In the genomic region with DNA sequence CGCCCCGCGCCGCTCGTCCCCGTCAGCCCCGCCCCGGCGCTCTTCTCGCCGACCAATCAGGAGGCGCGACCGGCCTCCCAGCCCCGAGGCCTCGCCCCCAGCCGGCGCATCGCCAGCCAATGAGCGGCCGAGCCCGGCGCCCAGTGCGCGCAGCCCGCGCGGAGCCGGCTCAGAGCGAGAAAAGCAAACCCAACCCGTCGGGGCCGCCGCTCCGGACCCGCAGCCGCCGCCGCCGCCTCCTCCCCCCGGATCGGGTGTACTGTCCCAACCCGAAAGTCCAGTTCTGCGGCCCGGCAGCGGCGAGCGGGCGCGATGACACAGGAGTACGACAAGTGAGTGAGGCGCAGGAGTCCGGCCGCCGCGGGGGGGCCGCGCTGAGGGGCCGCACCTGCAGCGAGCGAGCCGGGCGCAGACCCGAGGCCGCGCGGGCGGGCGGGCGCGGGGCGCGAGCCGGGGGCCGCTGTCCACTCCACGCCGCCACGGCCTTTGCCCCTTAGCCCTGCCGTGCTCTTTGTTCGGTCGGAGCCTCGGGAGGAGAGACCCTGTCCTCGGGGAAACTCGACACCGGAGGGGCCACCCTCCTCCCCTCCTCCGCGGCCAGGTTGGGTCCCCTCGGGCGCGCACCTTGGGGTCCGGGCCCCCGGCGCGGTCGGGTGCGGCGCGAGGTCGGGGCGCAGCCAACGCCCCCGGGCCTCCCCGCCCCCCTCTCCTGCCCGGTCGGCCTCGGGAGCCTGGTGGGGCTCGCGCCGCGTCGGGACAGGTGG, we compare ENCODE assay signal across 8 cellular contexts. TPM values are rescaled to one million over a fixed set of nuclear protein-coding genes. Genes with fewer than 3 reads are reported as not detected.
DNase-seq lines count a peak whose midpoint lies in the region; ATAC-seq, FAIRE-seq and TF ChIP-seq lines count a peak whose summit lies in the region.

A gene with protein sequence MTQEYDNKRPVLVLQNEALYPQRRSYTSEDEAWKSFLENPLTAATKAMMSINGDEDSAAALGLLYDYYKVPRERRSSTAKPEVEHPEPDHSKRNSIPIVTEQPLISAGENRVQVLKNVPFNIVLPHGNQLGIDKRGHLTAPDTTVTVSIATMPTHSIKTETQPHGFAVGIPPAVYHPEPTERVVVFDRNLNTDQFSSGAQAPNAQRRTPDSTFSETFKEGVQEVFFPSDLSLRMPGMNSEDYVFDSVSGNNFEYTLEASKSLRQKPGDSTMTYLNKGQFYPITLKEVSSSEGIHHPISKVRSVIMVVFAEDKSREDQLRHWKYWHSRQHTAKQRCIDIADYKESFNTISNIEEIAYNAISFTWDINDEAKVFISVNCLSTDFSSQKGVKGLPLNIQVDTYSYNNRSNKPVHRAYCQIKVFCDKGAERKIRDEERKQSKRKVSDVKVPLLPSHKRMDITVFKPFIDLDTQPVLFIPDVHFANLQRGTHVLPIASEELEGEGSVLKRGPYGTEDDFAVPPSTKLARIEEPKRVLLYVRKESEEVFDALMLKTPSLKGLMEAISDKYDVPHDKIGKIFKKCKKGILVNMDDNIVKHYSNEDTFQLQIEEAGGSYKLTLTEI (plus strand): TSS at position 172 of the 764 bp plus-strand sequence. CDS start 141 bp downstream, at position 313.

- H3K27me3 ChIP-seq in AG04450 (ENCODE audit: control insufficient read depth, insufficient read depth, low read length) (peaks cover 28% of the 10 kb centered on the region), keratinocyte (ENCODE audit: control insufficient read depth, extremely low read depth, insufficient read depth, low read length) (no peaks in the 10 kb centered on the region)

- CTCF ChIA-PET in AG04450 (lab: Charles Lee) = no interaction called here

- POLR2A ChIA-PET in AG04450 (lab: Yijun Ruan, JAX) = no interaction called here

- peak within 1 kb of the TSS; percentile 72 for H2AFZ ChIP-seq in keratinocyte (ENCODE audit: control insufficient read depth, low read length)

- H3K4me1 ChIP-seq in keratinocyte (ENCODE audit: control insufficient read depth, extremely low read depth, insufficient read depth, low read length) = peaks cover 2% of the 10 kb centered on the region

- H3K9me3 ChIP-seq in AG04450 (ENCODE audit: control insufficient read depth, insufficient read depth, low read length) (no peaks in the 10 kb centered on the region; the same call in 1 of the 2 replicates), keratinocyte (ENCODE audit: control insufficient read depth, low read depth, low read length) (no peaks in the 10 kb centered on the region)

- no peaks in the 10 kb centered on the region for H3K36me3 ChIP-seq in keratinocyte (ENCODE audit: control insufficient read depth in 2 of 2, extremely low read depth in 1 of 2, insufficient read depth in 2 of 2, low read length in 2 of 2)

- no peak for TF ChIP-seq CTCF in AG04450 (IDR thresholded peaks at IDR 0.05; ENCODE audit: low read depth, low read length)
- TF ChIP-seq CTCF in keratinocyte (optimal IDR thresholded peaks at IDR 0.05 in 1 of 3, IDR thresholded peaks at IDR 0.05 in 1 of 3, conservative IDR thresholded peaks at IDR 0.05 in 1 of 3; ENCODE audit: extremely low read depth in 1 of 3, insufficient read depth in 2 of 3, low read length in 3 of 3) = no peak

- H4K20me1 ChIP-seq in keratinocyte (ENCODE audit: control insufficient read depth, extremely low read depth, insufficient read depth, low read length) = no peaks in the 10 kb centered on the region

- H3K79me2 ChIP-seq in keratinocyte (ENCODE audit: control insufficient read depth, insufficient read depth, low read length) = no peaks in the 10 kb centered on the region

- H3K27ac ChIP-seq in AG04450 (ENCODE audit: low read depth, low read length) = no peak within 1 kb of the TSS
- no peak within 1 kb of the TSS for H3K27ac ChIP-seq in keratinocyte (ENCODE audit: control insufficient read depth, insufficient read depth, low read length)

- DNase-seq in AG04450 (ENCODE audit: low read depth, low spot score) (peak; percentile 63), NCI-H345 treated with DMSO at 0.1 percent for 48 hours (lab: John Stamatoyannopoulos, UW; ENCODE audit: unreplicated experiment) (peak; percentile 87), cerebellar nuclear complex (lab: John Stamatoyannopoulos, UW) (peak; percentile 45 to 46), keratinocyte (ENCODE audit: low read depth, low spot score) (no peak)
- peak; percentile 92 for DNase-seq in activated CD4-positive, CD25-positive, alpha-beta regulatory T cell treated with anti-CD3 and anti-CD28 coated beads, Interleukin-2, amount 50 U/mL, for 72 hours
- DNase-seq in stimulated activated CD4-positive, alpha-beta T cell treated with anti-CD3 and anti-CD28 coated beads, Interleukin-12 subunit alpha, Interleukin-12 subunit beta, amount 100 ng/mL, for 48 hours (ENCODE audit: low read depth in 2 of 3, low spot score in 1 of 3) = peak; percentile 74 to 90 (median 80)

- FAIRE-seq in keratinocyte (lab: Jason Lieb, UNC) = no peak

- H3K9ac ChIP-seq in keratinocyte (ENCODE audit: control insufficient read depth, extremely low read depth, insufficient read depth, low read length) = peak within 1 kb of the TSS; percentile 56

- peak within 1 kb of the TSS; percentile 62 for H3K4me3 ChIP-seq in AG04450 (ENCODE audit: low read depth, low read length)
- peak within 1 kb of the TSS; percentile 50 to 72 (median 59) for H3K4me3 ChIP-seq in keratinocyte (ENCODE audit: control insufficient read depth in 2 of 3, extremely low read depth in 1 of 3, insufficient read depth in 2 of 3, low read depth in 1 of 3, low read length in 3 of 3)

- H3K9me1 ChIP-seq in keratinocyte (ENCODE audit: control insufficient read depth, extremely low read depth, insufficient read depth, low read length) = no peaks in the 10 kb centered on the region

- dilution Hi-C loops in keratinocyte (cut with MboI; ENCODE audit: extremely low pct_ligation_motif_present, low sequenced_read_pairs) = no loop called here

- ATAC-seq in GM19043 (IDR thresholded peaks at IDR 0.05; ENCODE audit: low read depth, unreplicated experiment) (peak; percentile 97), HG03354 (IDR thresholded peaks at IDR 0.05; ENCODE audit: poor library complexity, severe bottlenecking, unreplicated experiment) (peak; percentile 97)

- peak within 1 kb of the TSS; percentile 71 for H3K4me2 ChIP-seq in keratinocyte (ENCODE audit: control insufficient read depth, extremely low read depth, insufficient read depth, low read depth, low read length)

RNA-seq across cellular contexts. Expression of the gene that starts here (rescaled TPM):
- polyA plus RNA-seq in AG04450 (2011; rRNA removed) (0.55 and 0.64 TPM in 2 replicates), keratinocyte (2.6 to 15.1 TPM (median 7.8 TPM) in 3 replicates)
- polyA minus RNA-seq in AG04450 (2011; rRNA and poly(A)+ RNA removed) = 1.9 and 2.2 TPM in 2 replicates
- 49.7 TPM for polyA plus RNA-seq in keratinocyte (2011; ENCODE audit: low read depth)
- 2.1 and 5.7 TPM in 2 replicates for polyA plus RNA-seq in keratinocyte (2011; cell fraction: cytosol; rRNA removed)
- 12.8 and 15.7 TPM in 2 replicates for polyA plus RNA-seq in keratinocyte (2011; cell fraction: nucleus; rRNA removed)
- polyA plus RNA-seq in keratinocyte (2012; ENCODE audit: low replicate concordance) = 1.8 and 56.4 TPM in 2 replicates
- 9.2 to 23.4 TPM (median 16.0 TPM) in 3 replicates for polyA minus RNA-seq in keratinocyte
- polyA minus RNA-seq in keratinocyte (2011; cell fraction: cytosol; rRNA and poly(A)+ RNA removed) = 1.3 TPM
- polyA minus RNA-seq in keratinocyte (2011; cell fraction: nucleus; rRNA and poly(A)+ RNA removed) = 11.9 TPM in 2 replicates
